ENCODE assay signal across 15 cellular contexts in genomic region chr20:4472906-4473305, GRCh38.
"Had no signal": no experiment of that assay in that cellular context is flagged by ENCODE, and none has a peak within 500 bp of the region (broad histone marks: within the 10 kb centered on the region; RNA-seq: fewer than 3 reads in every experiment).

No MANE protein-coding gene starts in this region.

- H3K4me1 ChIP-seq: uterus had no signal

- DNase-seq: activated CD4-positive, alpha-beta T cell treated with anti-CD3 and anti-CD28 coated beads, Interleukin-2, amount 10 ng/mL, durations not matched to agents 7 days and 5 days; activated CD4-positive, CD25-positive, alpha-beta regulatory T cell; activated CD8-positive, alpha-beta memory T cell treated with anti-CD3 and anti-CD28 coated beads for 24 hours; activated naive CD4-positive, alpha-beta T cell; activated naive CD8-positive, alpha-beta T cell treated with anti-CD3 and anti-CD28 coated beads, Interleukin-2, amount 10 ng/mL, durations not matched to agents 7 days and 5 days; foreskin melanocyte; mesenchymal stem cell; nucleus accumbens; stimulated activated CD4-positive, alpha-beta T cell treated with anti-CD3 and anti-CD28 coated beads, Interleukin-15, amount 100 ng/mL, for 24 hours; stimulated activated CD4-positive, alpha-beta T cell treated with anti-CD3 and anti-CD28 coated beads, Interleukin-4, amount 100 ng/mL, for 24 hours; stimulated activated naive CD4-positive, alpha-beta T cell; tibial artery; uterus had no signal

- H3K27me3 ChIP-seq: tibial artery, uterus had no signal

- H3K27ac ChIP-seq: tibial artery, uterus had no signal

- H3K9me3 ChIP-seq: tibial artery, uterus had no signal

- ATAC-seq: esophagus mucosa; natural killer cell treated with Interleukin-12 subunit alpha and Interleukin-12 subunit beta and Interleukin-15 and Interleukin-18, amount 100 ng/mL, for 72 hours had no signal

- H3K4me3 ChIP-seq: tibial artery, uterus had no signal

- H3K36me3 ChIP-seq: tibial artery, uterus had no signal
